8 cellular contexts compared by ENCODE assay signal in genomic region chr3:69212411-69213160, GRCh38.
DNase-seq lines count a peak whose midpoint lies in the region; ATAC-seq and TF ChIP-seq lines count a peak whose summit lies in the region.

No MANE protein-coding gene starts in this region.

- TF ChIP-seq CTCF in Calu3 (IDR thresholded peaks at IDR 0.05; ENCODE audit: unreplicated experiment), result no peak

- H3K4me1 Mint-ChIP-seq in Calu3 (ENCODE audit: low read depth, unreplicated experiment), result peaks cover 32% of the 10 kb centered on the region
- peaks cover 22% of the 10 kb centered on the region for H3K4me1 Mint-ChIP-seq in dendritic cell treated with granulocyte-macrophage colony-stimulating factor and Interleukin-4, amounts not matched to agents 40 ng/mL and 50 ng/mL, for 4 days (ENCODE audit: low read depth)
- peaks cover 42% of the 10 kb centered on the region for H3K4me1 Mint-ChIP-seq in stimulated activated naive CD8-positive, alpha-beta T cell treated with anti-CD3 and anti-CD28 coated beads, Interleukin-15, Interleukin-2, amounts not matched to agents 100 ng/mL and 50 ng/mL, for 24 hours (ENCODE audit: low read depth)

- ATAC-seq in GM21737 (IDR thresholded peaks at IDR 0.05; ENCODE audit: unreplicated experiment) (peak; percentile 68), GM19455 (IDR thresholded peaks at IDR 0.05; ENCODE audit: unreplicated experiment) (no peak)

- peak overlapping the region; percentile 99 for H3K27ac Mint-ChIP-seq in Calu3 (ENCODE audit: unreplicated experiment)
- peak overlapping the region; percentile 53 for H3K27ac Mint-ChIP-seq in dendritic cell treated with granulocyte-macrophage colony-stimulating factor and Interleukin-4, amounts not matched to agents 40 ng/mL and 50 ng/mL, for 4 days
- peak overlapping the region; percentile 51 for H3K27ac Mint-ChIP-seq in stimulated activated naive CD8-positive, alpha-beta T cell treated with anti-CD3 and anti-CD28 coated beads, Interleukin-15, Interleukin-2, amounts not matched to agents 100 ng/mL and 50 ng/mL, for 24 hours

- H3K4me3 Mint-ChIP-seq in Calu3 (ENCODE audit: low read depth, unreplicated experiment), result no peak overlapping the region
- no peak overlapping the region for H3K4me3 Mint-ChIP-seq in dendritic cell treated with granulocyte-macrophage colony-stimulating factor and Interleukin-4, amounts not matched to agents 40 ng/mL and 50 ng/mL, for 4 days
- H3K4me3 Mint-ChIP-seq in stimulated activated naive CD8-positive, alpha-beta T cell treated with anti-CD3 and anti-CD28 coated beads, Interleukin-15, Interleukin-2, amounts not matched to agents 100 ng/mL and 50 ng/mL, for 24 hours, result peak overlapping the region; percentile 17

- H3K27ac ChIP-seq in substantia nigra (ENCODE audit: low read depth, low read length, poor library complexity, severe bottlenecking), result no peak overlapping the region

- no peaks in the 10 kb centered on the region for H3K27me3 Mint-ChIP-seq in Calu3 (ENCODE audit: unreplicated experiment)
- H3K27me3 Mint-ChIP-seq in dendritic cell treated with granulocyte-macrophage colony-stimulating factor and Interleukin-4, amounts not matched to agents 40 ng/mL and 50 ng/mL, for 4 days, result no peaks in the 10 kb centered on the region
- H3K27me3 Mint-ChIP-seq in stimulated activated naive CD8-positive, alpha-beta T cell treated with anti-CD3 and anti-CD28 coated beads, Interleukin-15, Interleukin-2, amounts not matched to agents 100 ng/mL and 50 ng/mL, for 24 hours, result no peaks in the 10 kb centered on the region

- CTCF ChIA-PET in Calu3 (lab: Charles Lee), result interaction anchor here (0.6 to 1.9 kb wide), 13 partner anchors 8 to 274 kb away, joined by 3 to 9 read pairs (median 4); no protein-coding TSS in a partner anchor

- peaks cover 22% of the 10 kb centered on the region for H3K36me3 Mint-ChIP-seq in Calu3 (ENCODE audit: insufficient read depth, unreplicated experiment)
- peaks cover 73% of the 10 kb centered on the region for H3K36me3 Mint-ChIP-seq in dendritic cell treated with granulocyte-macrophage colony-stimulating factor and Interleukin-4, amounts not matched to agents 40 ng/mL and 50 ng/mL, for 4 days (ENCODE audit: low read depth)
- no peaks in the 10 kb centered on the region for H3K36me3 Mint-ChIP-seq in stimulated activated naive CD8-positive, alpha-beta T cell treated with anti-CD3 and anti-CD28 coated beads, Interleukin-15, Interleukin-2, amounts not matched to agents 100 ng/mL and 50 ng/mL, for 24 hours (ENCODE audit: low read depth)

- H3K9me3 Mint-ChIP-seq in Calu3 (ENCODE audit: low read depth, unreplicated experiment), result no peaks in the 10 kb centered on the region
- H3K9me3 Mint-ChIP-seq in dendritic cell treated with granulocyte-macrophage colony-stimulating factor and Interleukin-4, amounts not matched to agents 40 ng/mL and 50 ng/mL, for 4 days, result no peaks in the 10 kb centered on the region
- no peaks in the 10 kb centered on the region for H3K9me3 Mint-ChIP-seq in stimulated activated naive CD8-positive, alpha-beta T cell treated with anti-CD3 and anti-CD28 coated beads, Interleukin-15, Interleukin-2, amounts not matched to agents 100 ng/mL and 50 ng/mL, for 24 hours

- BruUV-seq in Calu3 (replicated peaks; lab: Mats Ljungman, UMichigan), result no TSS peak

- intact Hi-C loops in Calu3 (cut with micrococcal nuclease; ENCODE audit: unreplicated experiment), result loop anchor here (5.0 kb wide), 1 partner anchor 35 kb away; no protein-coding TSS in a partner anchor
- intact Hi-C loops in dendritic cell treated with granulocyte-macrophage colony-stimulating factor and Interleukin-4, amounts not matched to agents 40 ng/mL and 50 ng/mL, for 4 days (cut with micrococcal nuclease), result no loop called here

- DNase-seq in Calu3 (peak; percentile 43), NCI-H226 (peak; percentile 70), putamen (ENCODE audit: low spot score) (no peak), substantia nigra (lab: John Stamatoyannopoulos, UW) (no peak)

Comparison
In these comparisons a context has a peak if more than half of its experiments do, and no peak if none do; other contexts are left out.
1. DNase-seq: peak in Calu3 (single experiment) and NCI-H226 (single experiment); none in putamen (single experiment) and substantia nigra (0 of 49).
2. Peak in every context shown above with its lines, with median percentiles within 50 percentile points of each other: H3K27ac Mint-ChIP-seq.